ENCODE assay signal across 20 cellular contexts in the genomic region with DNA sequence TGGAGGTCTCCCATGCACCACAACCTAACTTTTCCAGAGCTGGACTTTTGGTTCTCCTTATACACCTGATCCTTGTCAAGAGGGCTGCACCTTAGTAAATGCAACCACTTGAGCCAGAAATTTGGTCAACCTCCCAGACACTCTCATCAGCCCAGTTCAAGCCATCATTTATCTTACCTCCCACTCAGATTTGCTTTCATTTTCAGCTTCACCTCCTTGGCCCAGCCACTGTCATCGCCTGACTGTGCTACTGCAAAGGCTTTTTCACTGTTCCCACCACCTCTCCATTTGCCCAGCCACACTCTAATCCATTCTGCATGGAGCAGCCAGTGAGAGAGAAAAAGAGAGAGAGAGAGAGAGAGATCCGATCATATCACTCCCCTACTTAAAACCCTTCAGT.
"Had no signal": no experiment of that assay in that cellular context is flagged by ENCODE, and none has a peak within 500 bp of the region (broad histone marks: within the 10 kb centered on the region; RNA-seq: fewer than 3 reads in every experiment).

No MANE protein-coding gene starts in this region.

- DNase-seq: effector memory CD4-positive, alpha-beta T cell; gastrocnemius medialis; islet precursor cell; mammary epithelial cell; naive thymus-derived CD4-positive, alpha-beta T cell; nephron progenitor cell; right lobe of liver; stimulated activated CD4-positive, alpha-beta T cell treated with anti-CD3 and anti-CD28 coated beads, Interleukin-4, amount 100 ng/mL, for 1 hour; stimulated activated CD8-positive, alpha-beta memory T cell treated with anti-CD3 and anti-CD28 coated beads, Interleukin-4, amount 100 ng/mL, for 48 hours; stimulated activated naive CD8-positive, alpha-beta T cell treated with anti-CD3 and anti-CD28 coated beads, Interleukin-15, Interleukin-2, amounts not matched to agents 100 U/mL and 50 U/mL, for 24 hours; tibial artery; upper lobe of left lung; uterus had no signal

- H3K27ac ChIP-seq: epithelial cell of prostate, esophagus muscularis mucosa, gastrocnemius medialis, parathyroid adenoma, prostate gland, right lobe of liver, suprapubic skin, tibial artery, upper lobe of left lung, uterus had no signal

- H3K27me3 ChIP-seq: esophagus muscularis mucosa, gastrocnemius medialis, right lobe of liver, suprapubic skin, tibial artery, upper lobe of left lung, uterus had no signal

- H2AFZ ChIP-seq: parathyroid adenoma had no signal

- H3K9ac ChIP-seq: parathyroid adenoma had no signal

- H3K36me3 ChIP-seq: esophagus muscularis mucosa, gastrocnemius medialis, prostate gland, right lobe of liver, suprapubic skin, tibial artery, upper lobe of left lung, uterus had no signal

- H3K9me3 ChIP-seq: esophagus muscularis mucosa, gastrocnemius medialis, prostate gland, right lobe of liver, suprapubic skin, tibial artery, upper lobe of left lung, uterus had no signal

- ATAC-seq: gastrocnemius medialis; left lobe of liver; naive thymus-derived CD4-positive, alpha-beta T cell; right lobe of liver; stimulated activated effector memory CD8-positive, alpha-beta T cell treated with anti-CD3 and anti-CD28 coated beads, Interleukin-12 subunit alpha, Interleukin-12 subunit beta, amount 100 ng/mL, for 72 hours; stimulated activated naive CD8-positive, alpha-beta T cell treated with anti-CD3 and anti-CD28 coated beads, Interleukin-15, Interleukin-2, amounts not matched to agents 100 U/mL and 50 U/mL, for 24 hours had no signal

- H3K79me2 ChIP-seq: parathyroid adenoma had no signal

- H3K4me1 ChIP-seq: esophagus muscularis mucosa, gastrocnemius medialis, parathyroid adenoma, prostate gland, right lobe of liver, suprapubic skin, tibial artery, upper lobe of left lung, uterus had no signal

- H3K4me3 ChIP-seq: esophagus muscularis mucosa, gastrocnemius medialis, prostate gland, right lobe of liver, suprapubic skin, tibial artery, upper lobe of left lung, uterus had no signal
